ENCODE assay signal across 25 cellular contexts in the genomic region with DNA sequence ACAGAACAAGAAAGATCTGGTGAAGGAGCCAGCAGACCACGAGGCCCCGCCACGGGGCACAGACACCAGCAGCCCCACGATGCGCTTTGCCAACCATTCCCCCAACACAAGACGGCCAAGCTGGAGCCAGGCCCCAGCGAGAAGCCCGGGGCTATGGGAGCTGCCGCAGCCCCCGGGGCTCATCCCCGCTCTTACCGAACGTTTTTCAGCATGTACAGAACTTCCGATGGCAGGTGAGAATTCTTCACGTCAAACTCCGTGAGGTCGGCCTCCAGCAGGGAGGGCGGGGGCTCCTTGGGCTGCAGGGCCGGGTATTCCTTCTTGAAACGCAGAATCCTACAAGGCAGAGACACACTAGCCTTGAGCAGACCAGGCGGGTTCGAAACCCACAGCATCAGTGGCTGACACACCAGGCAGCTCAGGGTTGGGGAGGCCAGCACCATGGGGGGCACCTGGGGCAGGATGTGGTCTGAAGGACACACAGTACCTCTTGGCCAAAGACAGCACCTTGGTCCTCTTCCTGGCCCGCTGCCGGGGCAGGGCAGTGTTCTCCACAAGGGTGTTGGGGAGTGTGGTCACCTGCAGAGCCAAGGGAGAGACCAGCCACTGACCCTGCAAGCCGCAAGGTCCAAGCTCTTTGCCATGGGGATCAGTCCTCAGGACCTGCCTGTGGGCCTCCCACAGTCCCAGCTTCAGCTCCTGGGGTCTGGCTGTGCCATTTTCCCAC.
"Had no signal": no experiment of that assay in that cellular context is flagged by ENCODE, and none has a peak within 500 bp of the region (broad histone marks: within the 10 kb centered on the region; RNA-seq: fewer than 3 reads in every experiment).

No MANE protein-coding gene starts in this region.

- H3K27ac Mint-ChIP-seq: activated CD4-positive, alpha-beta memory T cell treated with anti-CD3 and anti-CD28 coated beads, Interleukin-2, amount 10 ng/mL, durations not matched to agents 7 days and 5 days; naive thymus-derived CD4-positive, alpha-beta T cell had no signal

- H3K4me1 Mint-ChIP-seq: activated T-helper 17 cell treated with anti-CD3 and anti-CD28 coated beads, Interleukin-2, amount 50 U/mL, for 72 hours had no signal

- H3K4me3 ChIP-seq: esophagus muscularis mucosa, gastroesophageal sphincter, heart right ventricle, mucosa of descending colon, sigmoid colon, spleen, transverse colon had no signal

- H3K27ac ChIP-seq: neutrophil, spleen had no signal

- H3K4me3 Mint-ChIP-seq: activated CD4-positive, alpha-beta memory T cell treated with anti-CD3 and anti-CD28 coated beads, Interleukin-2, amount 10 ng/mL, durations not matched to agents 7 days and 5 days; activated T-helper 17 cell treated with anti-CD3 and anti-CD28 coated beads, Interleukin-2, amount 50 U/mL, for 72 hours; naive thymus-derived CD4-positive, alpha-beta T cell; stimulated activated naive B cell treated with anti-CD40 and anti-IgM and Interleukin-4, amounts not matched to agents 10 μg/mL and 1 μg/mL and 100 μg/mL, for 72 hours had no signal

- H3K9me3 ChIP-seq: esophagus muscularis mucosa, gastroesophageal sphincter, neutrophil, sigmoid colon, spleen, transverse colon had no signal

- H3K9me3 Mint-ChIP-seq: activated CD4-positive, alpha-beta memory T cell treated with anti-CD3 and anti-CD28 coated beads, Interleukin-2, amount 10 ng/mL, durations not matched to agents 7 days and 5 days; activated T-helper 17 cell treated with anti-CD3 and anti-CD28 coated beads, Interleukin-2, amount 50 U/mL, for 72 hours; stimulated activated naive B cell treated with anti-CD40 and anti-IgM and Interleukin-4, amounts not matched to agents 10 μg/mL and 1 μg/mL and 100 μg/mL, for 72 hours had no signal

- H3K27me3 Mint-ChIP-seq: activated CD4-positive, alpha-beta memory T cell treated with anti-CD3 and anti-CD28 coated beads, Interleukin-2, amount 10 ng/mL, durations not matched to agents 7 days and 5 days; activated T-helper 17 cell treated with anti-CD3 and anti-CD28 coated beads, Interleukin-2, amount 50 U/mL, for 72 hours; naive thymus-derived CD4-positive, alpha-beta T cell; stimulated activated naive B cell treated with anti-CD40 and anti-IgM and Interleukin-4, amounts not matched to agents 10 μg/mL and 1 μg/mL and 100 μg/mL, for 72 hours had no signal

- H3K27me3 ChIP-seq: esophagus muscularis mucosa, gastroesophageal sphincter, heart right ventricle, neutrophil, sigmoid colon, spleen, transverse colon had no signal

- ATAC-seq: gastroesophageal sphincter; left ventricle myocardium superior; naive thymus-derived CD4-positive, alpha-beta T cell; stimulated activated naive B cell treated with anti-CD40 and anti-IgM and Interleukin-4, amounts not matched to agents 10 μg/mL and 1 μg/mL and 100 μg/mL, for 72 hours had no signal

- H3K36me3 ChIP-seq: neutrophil had no signal

- FAIRE-seq: astrocyte, bronchial epithelial cell, endothelial cell of umbilical vein had no signal

- H3K4me1 ChIP-seq: sigmoid colon had no signal

- DNase-seq: activated CD4-positive, alpha-beta memory T cell treated with anti-CD3 and anti-CD28 coated beads, Interleukin-2, amount 10 ng/mL, durations not matched to agents 7 days and 5 days; activated CD4-positive, alpha-beta T cell treated with anti-CD3 and anti-CD28 coated beads for 48 hours; activated CD4-positive, CD25-positive, alpha-beta regulatory T cell; activated naive CD4-positive, alpha-beta T cell treated with Interleukin-2 at 50 U/mL for 16 hours; activated T-cell treated with anti-CD3 and anti-CD28 coated beads, Interleukin-2, amount 50 U/mL, for 1 hour; dermis blood vessel endothelial cell; effector memory CD4-positive, alpha-beta T cell; heart right ventricle; kidney glomerular epithelial cell; left ventricle myocardium superior; mucosa of descending colon; naive thymus-derived CD4-positive, alpha-beta T cell; sigmoid colon; spleen; stimulated activated CD4-positive, alpha-beta T cell treated with anti-CD3 and anti-CD28 coated beads, Interleukin-4, amount 100 ng/mL, for 4 hours; stimulated activated naive B cell treated with anti-CD40 and anti-IgM and Interleukin-4, amounts not matched to agents 10 μg/mL and 1 μg/mL and 100 μg/mL, for 72 hours; T1000; transverse colon had no signal
